8 cellular contexts compared by ENCODE assay signal in genomic region chr11:3920148-3920852, GRCh38.
DNase-seq lines count a peak whose midpoint lies in the region; ATAC-seq and TF ChIP-seq lines count a peak whose summit lies in the region.

No MANE protein-coding gene starts in this region.

- H3K4me3 ChIP-seq in BLaER1 treated with 17β-estradiol and CSF1 and Interleukin-3, amounts not matched to agents 10 nM and 100 nM, result peak overlapping the region in 4 of 10 experiments; percentile 5 to 49 (median 28); a peak in 3 of 20 replicates
- H3K4me3 ChIP-seq in SJSA1 (no peak overlapping the region), neutrophil (ENCODE audit: low read depth in 1 of 2, low read length in 1 of 2) (peak overlapping the region; percentile 30 to 40)

- peak; percentile 77 to 80 for DNase-seq in SJSA1 (ENCODE audit: low read depth in 1 of 2, low spot score in 2 of 2)
- no peak for DNase-seq in medulla oblongata (ENCODE audit: extremely low spot score)
- no peak for DNase-seq in NCI-H1930 (lab: John Stamatoyannopoulos, UW)

- H3K9me3 Mint-ChIP-seq in activated naive CD8-positive, alpha-beta T cell (ENCODE audit: low read depth), result no peaks in the 10 kb centered on the region

- H3K36me3 Mint-ChIP-seq in activated naive CD8-positive, alpha-beta T cell, result peaks cover 11% of the 10 kb centered on the region

- TF ChIP-seq CTCF in neutrophil (IDR thresholded peaks at IDR 0.05), result no peak

- H3K4me1 ChIP-seq in BLaER1 treated with 17β-estradiol and CSF1 and Interleukin-3, amounts not matched to agents 10 nM and 100 nM, result peaks cover 8 to 74% (median 35%) of the 10 kb centered on the region in 10 experiments
- H3K4me1 ChIP-seq in SJSA1 (replicated peaks) (peaks cover 12% of the 10 kb centered on the region), neutrophil (ENCODE audit: control insufficient read depth in 1 of 2, insufficient read depth in 1 of 2, low read depth in 1 of 2, low read length in 1 of 2) (peaks cover 64 to 66% of the 10 kb centered on the region in 2 experiments)

- no peak for TF ChIP-seq POLR2A in GM18505 (IDR thresholded peaks at IDR 0.05; ENCODE audit: borderline replicate concordance, extremely low read depth, insufficient read depth, insufficient read length)

- peaks cover 65% of the 10 kb centered on the region for H3K4me1 Mint-ChIP-seq in activated naive CD8-positive, alpha-beta T cell (ENCODE audit: low read depth)

- peak overlapping the region in 5 of 11 experiments; percentile 60 to 76 (median 63); a peak in 10 of 22 replicates for H3K9ac ChIP-seq in BLaER1 treated with 17β-estradiol and CSF1 and Interleukin-3, amounts not matched to agents 10 nM and 100 nM

- ATAC-seq in HG02588 (IDR thresholded peaks at IDR 0.05; ENCODE audit: unreplicated experiment) (peak; percentile 58), GM18505 (IDR thresholded peaks at IDR 0.05; ENCODE audit: unreplicated experiment) (no peak)

- H3K4me3 Mint-ChIP-seq in activated naive CD8-positive, alpha-beta T cell, result peak overlapping the region; percentile 67

- H3K36me3 ChIP-seq in BLaER1 treated with 17β-estradiol and CSF1 and Interleukin-3, amounts not matched to agents 10 nM and 100 nM, result peaks cover 0 to 24% (median 3%) of the 10 kb centered on the region in 11 experiments; a peak in 6 of 22 replicates
- H3K36me3 ChIP-seq in SJSA1 (0 out of 2 replicates have a peak, but pooled peaks cover 3% of the 10 kb centered on the region), neutrophil (no peaks in the 10 kb centered on the region)

- H3K27ac ChIP-seq in BLaER1 treated with 17β-estradiol and CSF1 and Interleukin-3, amounts not matched to agents 10 nM and 100 nM, result peak overlapping the region in 10 of 11 experiments; percentile 3 to 87 (median 66); a peak in 19 of 22 replicates
- H3K27ac ChIP-seq in SJSA1 (peak overlapping the region; percentile 76), neutrophil (peak overlapping the region; percentile 78)

- H3K27me3 Mint-ChIP-seq in activated naive CD8-positive, alpha-beta T cell, result no peaks in the 10 kb centered on the region

- peaks cover 0 to 6% (median 0%) of the 10 kb centered on the region in 11 experiments; a peak in 1 of 22 replicates for H4K20me1 ChIP-seq in BLaER1 treated with 17β-estradiol and CSF1 and Interleukin-3, amounts not matched to agents 10 nM and 100 nM

- H3K27me3 ChIP-seq in BLaER1 treated with 17β-estradiol and CSF1 and Interleukin-3, amounts not matched to agents 10 nM and 100 nM, result no peaks in the 10 kb centered on the region
- H3K27me3 ChIP-seq in SJSA1 (replicated peaks), result no peaks in the 10 kb centered on the region
- H3K27me3 ChIP-seq in neutrophil, result no peaks in the 10 kb centered on the region

- H3K4me2 ChIP-seq in BLaER1 treated with 17β-estradiol and CSF1 and Interleukin-3, amounts not matched to agents 10 nM and 100 nM, result peak overlapping the region; percentile 32 to 94 (median 63); a peak in 20 of 22 replicates

- H3K9me3 ChIP-seq in BLaER1 treated with 17β-estradiol and CSF1 and Interleukin-3, amounts not matched to agents 10 nM and 100 nM (replicated peaks in 1 of 11), result peaks cover 4 to 27% (median 19%) of the 10 kb centered on the region in 11 experiments; a peak in 18 of 22 replicates
- H3K9me3 ChIP-seq in SJSA1 (replicated peaks), result no peaks in the 10 kb centered on the region
- H3K9me3 ChIP-seq in neutrophil, result no peaks in the 10 kb centered on the region

- H3K27ac Mint-ChIP-seq in activated naive CD8-positive, alpha-beta T cell, result peak overlapping the region; percentile 70

Comparison
In these comparisons a context has a peak if more than half of its experiments do, and no peak if none do; other contexts are left out.
1. DNase-seq: peak in SJSA1 (2 of 2); none in medulla oblongata (single experiment) and NCI-H1930 (0 of 2).
2. Peak in every context shown above with its lines, with median percentiles within 50 percentile points of each other: H3K27ac ChIP-seq.